8 cellular contexts compared by ENCODE assay signal in the genomic region with DNA sequence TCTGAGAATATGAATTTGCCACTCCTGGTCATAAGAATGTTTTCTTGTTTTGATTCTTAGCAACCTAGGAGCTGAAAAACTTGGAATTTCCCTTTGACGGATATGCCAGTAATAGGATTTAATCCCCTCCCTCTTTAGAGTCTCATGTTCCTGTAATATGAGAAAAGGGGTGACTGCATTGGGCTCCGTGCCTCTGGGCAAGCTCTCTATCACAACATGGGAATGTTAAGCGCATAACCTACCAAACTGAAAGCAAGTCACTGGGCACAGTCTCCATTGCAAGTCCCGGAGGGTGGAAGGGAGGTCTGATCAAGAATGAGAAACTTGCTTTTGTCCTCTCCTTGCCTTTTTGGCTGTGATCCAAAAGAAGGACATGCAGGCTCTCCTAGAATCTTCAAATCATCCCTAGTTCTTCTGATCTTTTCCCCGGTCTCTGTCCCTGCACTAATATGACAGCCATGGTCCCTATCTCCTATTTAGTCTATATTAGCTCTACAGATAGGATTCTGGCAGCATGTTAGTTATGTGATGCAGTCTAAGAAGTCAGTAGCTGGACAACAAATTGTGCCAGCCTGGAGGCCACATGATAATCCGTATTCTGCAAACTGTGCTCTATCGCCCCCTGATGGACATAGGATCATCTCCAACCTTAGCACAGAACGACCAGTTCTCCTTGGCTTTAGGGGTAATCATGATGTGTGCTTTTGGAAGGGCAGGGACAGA. TPM values are rescaled to one million over a fixed set of nuclear protein-coding genes. Genes with fewer than 3 reads are reported as not detected.
A peak's percentile ranks its signal among the peaks of the same experiment; 100 is the strongest.
DNase-seq lines count a peak whose midpoint lies in the region; ATAC-seq, FAIRE-seq and TF ChIP-seq lines count a peak whose summit lies in the region.

No MANE protein-coding gene starts in this region.

- peaks cover 23% of the 10 kb centered on the region for H3K27me3 Mint-ChIP-seq in activated T-helper 17 cell treated with anti-CD3 and anti-CD28 coated beads, Interleukin-2, amount 50 U/mL, for 72 hours

- peak; percentile 76 for TF ChIP-seq CTCF in D721Med (IDR thresholded peaks at IDR 0.05; ENCODE audit: insufficient read depth, missing control alignments)
- TF ChIP-seq CTCF in left ventricle myocardium inferior (IDR thresholded peaks at IDR 0.05; ENCODE audit: borderline replicate concordance): peak; percentile 50
- peak; percentile 12 to 67 (median 48) for TF ChIP-seq CTCF in spleen (IDR thresholded peaks at IDR 0.05 in 8 of 11, conservative IDR thresholded peaks at IDR 0.05 in 3 of 11)

- DNase-seq in D721Med (ENCODE audit: insufficient read length, low spot score) (no peak), NCI-H526 treated with DMSO at 0.1 percent for 48 hours (lab: John Stamatoyannopoulos, UW) (peak; percentile 83), left ventricle myocardium inferior (no peak), spleen (no peak), ureter (ENCODE audit: low spot score) (no peak)

- 51 to 62% (median 55%) methylated on average over 8 of the region's 8 CpGs for WGBS in spleen, 5 donors

- no peaks in the 10 kb centered on the region for H3K4me1 Mint-ChIP-seq in activated T-helper 17 cell treated with anti-CD3 and anti-CD28 coated beads, Interleukin-2, amount 50 U/mL, for 72 hours

- no peaks in the 10 kb centered on the region for H3K9me3 Mint-ChIP-seq in activated T-helper 17 cell treated with anti-CD3 and anti-CD28 coated beads, Interleukin-2, amount 50 U/mL, for 72 hours

- H3K27me3 ChIP-seq in left ventricle myocardium inferior (ENCODE audit: low read depth): no peaks in the 10 kb centered on the region
- H3K27me3 ChIP-seq in spleen (replicated peaks in 1 of 7): peaks cover 0 to 6% (median 0%) of the 10 kb centered on the region in 7 donors

- H3K36me3 ChIP-seq in left ventricle myocardium inferior (no peaks in the 10 kb centered on the region), spleen (no peaks in the 10 kb centered on the region)

- H3K4me3 Mint-ChIP-seq in activated T-helper 17 cell treated with anti-CD3 and anti-CD28 coated beads, Interleukin-2, amount 50 U/mL, for 72 hours: no peak overlapping the region

- intact Hi-C loops in left ventricle myocardium inferior (cut with micrococcal nuclease) (no loop called here), spleen (cut with DNase I; ENCODE audit: low total_unique reads) (loop anchor here (5.0 kb wide), 1 partner anchor 118 kb away; no protein-coding TSS in a partner anchor)

- ATAC-seq in GM19328 (IDR thresholded peaks at IDR 0.05; ENCODE audit: unreplicated experiment) (peak; percentile 87), HG03280 (IDR thresholded peaks at IDR 0.05; ENCODE audit: unreplicated experiment) (peak; percentile 87)
- ATAC-seq in activated T-helper 17 cell treated with anti-CD3 and anti-CD28 coated beads, Interleukin-2, amount 50 U/mL, for 72 hours (replicated peaks): peak; percentile 73

- no peaks in the 10 kb centered on the region for H3K4me1 ChIP-seq in left ventricle myocardium inferior
- peaks cover 0 to 6% (median 0%) of the 10 kb centered on the region in 6 donors for H3K4me1 ChIP-seq in spleen

- FAIRE-seq in D721Med (lab: Jason Lieb, UNC): peak; percentile 11

- no peaks in the 10 kb centered on the region for H3K36me3 Mint-ChIP-seq in activated T-helper 17 cell treated with anti-CD3 and anti-CD28 coated beads, Interleukin-2, amount 50 U/mL, for 72 hours (ENCODE audit: low read depth)

- no peak overlapping the region for H3K4me3 ChIP-seq in left ventricle myocardium inferior
- H3K4me3 ChIP-seq in spleen: no peak overlapping the region

- H3K27ac ChIP-seq in left ventricle myocardium inferior (replicated peaks): no peak overlapping the region
- peak overlapping the region in 4 of 8 donors; percentile 13 to 48 (median 40) for H3K27ac ChIP-seq in spleen

- H3K9me3 ChIP-seq in left ventricle myocardium inferior (replicated peaks): no peaks in the 10 kb centered on the region
- H3K9me3 ChIP-seq in spleen: no peaks in the 10 kb centered on the region

- H3K27ac Mint-ChIP-seq in activated T-helper 17 cell treated with anti-CD3 and anti-CD28 coated beads, Interleukin-2, amount 50 U/mL, for 72 hours: no peak overlapping the region

- TF ChIP-seq POLR2A in spleen (IDR thresholded peaks at IDR 0.05): no peak

RNA-seq across cellular contexts. Expression of gene OR10D3, which starts 11.7 kb away (rescaled TPM):
- total RNA-seq in activated T-helper 17 cell treated with anti-CD3 and anti-CD28 coated beads, Interleukin-2, amount 50 U/mL, for 72 hours: not detected
- not detected for total RNA-seq in left ventricle myocardium inferior
- total RNA-seq in spleen: not detected
- polyA plus RNA-seq in spleen: not detected
- not detected for total RNA-seq in ureter

RNA-seq across cellular contexts. Expression of gene OR8G1, which starts 46.0 kb away (rescaled TPM):
- not detected for total RNA-seq in activated T-helper 17 cell treated with anti-CD3 and anti-CD28 coated beads, Interleukin-2, amount 50 U/mL, for 72 hours
- total RNA-seq in left ventricle myocardium inferior: not detected
- not detected for total RNA-seq in spleen
- polyA plus RNA-seq in spleen: not detected
- not detected for total RNA-seq in ureter
